Comparison of ENCODE assay signal across 16 cellular contexts in genomic region chr2:120472031-120472430, GRCh38.
"Had no signal": no experiment of that assay in that cellular context is flagged by ENCODE, and none has a peak within 500 bp of the region (broad histone marks: within the 10 kb centered on the region; RNA-seq: fewer than 3 reads in every experiment).

No MANE protein-coding gene starts in this region.

- H3K4me1 ChIP-seq: colonic mucosa had no signal

- H3K27ac ChIP-seq: cardiac muscle cell, colonic mucosa, left ventricle myocardium inferior, transverse colon had no signal

- H3K27me3 ChIP-seq: colonic mucosa, pancreas, transverse colon had no signal

- ATAC-seq: activated T-helper 17 cell treated with anti-CD3 and anti-CD28 coated beads, Interleukin-2, amount 50 U/mL, for 72 hours; naive thymus-derived CD8-positive, alpha-beta T cell; pancreas had no signal

- H3K36me3 ChIP-seq: cardiac muscle cell, colonic mucosa, esophagus squamous epithelium, left ventricle myocardium inferior, pancreas, transverse colon had no signal

- DNase-seq: activated CD4-positive, alpha-beta T cell treated with anti-CD3 and anti-CD28 coated beads, Interleukin-2, amount 50 U/mL, for 48 hours; activated naive CD4-positive, alpha-beta T cell treated with anti-CD3 and anti-CD28 coated beads, Interleukin-2, amount 50 U/mL, for 16 hours; colonic mucosa; effector CD4-positive, alpha-beta T cell; esophagus squamous epithelium; hippocampal formation; kidney; left ventricle myocardium inferior; naive thymus-derived CD8-positive, alpha-beta T cell; retina; T-helper 1 cell; T1000; transverse colon had no signal

- H3K4me3 ChIP-seq: cardiac muscle cell, colonic mucosa, esophagus squamous epithelium, left ventricle myocardium inferior, pancreas, transverse colon had no signal
